Comparison of ENCODE assay signal across 8 cellular contexts in the genomic region with DNA sequence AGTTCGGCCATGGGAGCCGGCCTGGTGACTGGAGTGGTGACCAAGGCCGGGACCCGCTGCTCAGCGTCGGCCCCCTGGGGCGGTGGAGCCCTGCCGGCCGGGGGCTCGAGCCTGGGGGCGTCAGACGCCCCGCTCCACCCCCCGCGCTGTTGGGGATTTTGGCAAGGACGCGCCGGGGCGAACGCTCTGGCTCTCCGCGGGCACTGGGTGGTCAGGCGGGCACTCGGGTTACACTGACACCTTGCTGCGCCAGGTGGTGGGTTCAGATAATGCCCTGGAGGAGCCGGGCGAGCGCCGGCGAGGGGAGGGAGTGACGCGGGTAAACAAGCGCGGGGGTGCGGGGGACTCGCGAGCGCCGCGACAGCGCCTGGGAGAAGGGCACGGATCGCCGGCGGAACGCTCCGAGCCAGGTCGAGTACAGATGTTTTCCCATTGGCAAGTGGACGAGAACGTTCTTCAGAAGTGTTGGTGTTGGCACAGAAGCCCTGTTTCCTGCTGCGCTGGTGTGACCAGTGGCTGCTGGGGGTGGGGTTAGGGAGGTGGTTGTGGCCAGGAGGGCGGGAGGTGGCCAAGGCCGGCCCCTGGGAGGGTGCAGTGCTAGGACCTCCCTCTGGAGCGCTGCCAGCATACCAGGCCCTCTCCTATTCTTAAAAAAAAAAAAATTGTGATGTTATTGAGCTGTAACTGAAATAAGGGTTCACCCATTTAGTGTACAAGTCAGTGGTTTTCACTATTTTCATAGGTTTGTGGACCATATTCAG. TPM values are rescaled to one million over a fixed set of nuclear protein-coding genes. Genes with fewer than 3 reads are reported as not detected.
DNase-seq lines count a peak whose midpoint lies in the region; ATAC-seq and TF ChIP-seq lines count a peak whose summit lies in the region.

No MANE protein-coding gene starts in this region.

- no peak overlapping the region for H2AFZ ChIP-seq in SK-N-SH (ENCODE audit: low read depth)
- no peak overlapping the region for H2AFZ ChIP-seq in osteoblast (ENCODE audit: low read length)

- peaks cover 4% of the 10 kb centered on the region for H3K36me3 Mint-ChIP-seq in activated naive CD8-positive, alpha-beta T cell
- no peaks in the 10 kb centered on the region for H3K36me3 Mint-ChIP-seq in glutamatergic neuron (ENCODE audit: unreplicated experiment)

- H3K4me3 ChIP-seq in SK-N-SH (ENCODE audit: low read depth in 2 of 2, low read length in 1 of 2): peak overlapping the region; percentile 97
- H3K4me3 ChIP-seq in osteoblast (ENCODE audit: insufficient read depth, low read length): peak overlapping the region; percentile 97
- H3K4me3 ChIP-seq in thoracic aorta: peak overlapping the region; percentile 99

- H3K27ac ChIP-seq in SK-N-SH (ENCODE audit: low read depth in 2 of 2, low read length in 1 of 2): peak overlapping the region; percentile 84 to 94
- H3K27ac ChIP-seq in osteoblast (ENCODE audit: low read depth, low read length): peak overlapping the region; percentile 86
- peak overlapping the region; percentile 100 for H3K27ac ChIP-seq in thoracic aorta

- H3K4me2 ChIP-seq in SK-N-SH: peak overlapping the region; percentile 75
- peak overlapping the region; percentile 86 for H3K4me2 ChIP-seq in osteoblast (ENCODE audit: insufficient read depth, low read length)

- peaks cover 47% of the 10 kb centered on the region for H3K4me1 Mint-ChIP-seq in activated naive CD8-positive, alpha-beta T cell (ENCODE audit: low read depth)
- H3K4me1 Mint-ChIP-seq in glutamatergic neuron (ENCODE audit: low read depth, unreplicated experiment): peaks cover 22% of the 10 kb centered on the region

- peak; percentile 63 for ATAC-seq in thoracic aorta (ENCODE audit: insufficient number of reproducible peaks, low FRiP score, low read depth)

- H3K36me3 ChIP-seq in ES-I3 (ENCODE audit: insufficient read depth, low read length) (peaks cover 22% of the 10 kb centered on the region), SK-N-SH (replicated peaks in 1 of 2; ENCODE audit: control insufficient read depth in 1 of 2, insufficient read depth in 2 of 2, low read length in 1 of 2) (peaks cover 33% of the 10 kb centered on the region in 2 experiments), osteoblast (ENCODE audit: insufficient read depth, low read length) (peaks cover 38% of the 10 kb centered on the region), thoracic aorta (peaks cover 41% of the 10 kb centered on the region)

- peak overlapping the region; percentile 92 for H3K4me3 Mint-ChIP-seq in activated naive CD8-positive, alpha-beta T cell
- H3K4me3 Mint-ChIP-seq in glutamatergic neuron (ENCODE audit: unreplicated experiment): peak overlapping the region; percentile 78

- peak overlapping the region; percentile 83 for H3K27ac Mint-ChIP-seq in activated naive CD8-positive, alpha-beta T cell
- H3K27ac Mint-ChIP-seq in glutamatergic neuron (ENCODE audit: unreplicated experiment): peak overlapping the region; percentile 57

- H4K20me1 ChIP-seq in SK-N-SH (ENCODE audit: insufficient read depth) (peaks cover 55% of the 10 kb centered on the region), osteoblast (ENCODE audit: insufficient read depth, low read length) (peaks cover 52% of the 10 kb centered on the region)

- POLR2A ChIA-PET in SK-N-SH (lab: Yijun Ruan, JAX): interaction anchor here (0.6 to 1.0 kb wide), 7 partner anchors 10 to 57 kb away, joined by 3 to 6 read pairs (median 3); a partner anchor contains a TSS

- DNase-seq in GOT3 (lab: John Stamatoyannopoulos, UW) (peak; percentile 67), LoVo (ENCODE audit: low spot score) (peak; percentile 92), SK-N-SH (peak; percentile 98), glutamatergic neuron (peak; percentile 79), osteoblast (ENCODE audit: insufficient read length, low spot score, missing footprints) (peak; percentile 99), thoracic aorta (ENCODE audit: low spot score) (peak; percentile 95)

- WGBS in SK-N-SH (ENCODE audit: low lambda C conversion rate): 1% methylated on average over 26 of the region's 54 CpGs

- TF ChIP-seq CTCF in SK-N-SH (IDR thresholded peaks at IDR 0.05): no peak
- TF ChIP-seq CTCF in glutamatergic neuron (IDR thresholded peaks at IDR 0.05; ENCODE audit: partially characterized antibody, unreplicated experiment): peak; percentile 16
- TF ChIP-seq CTCF in osteoblast (IDR thresholded peaks at IDR 0.05; ENCODE audit: extremely low read depth, low read depth, low read length): no peak
- peak; percentile 17 for TF ChIP-seq CTCF in thoracic aorta (IDR thresholded peaks at IDR 0.05)

- H3K4me1 ChIP-seq in ES-I3 (ENCODE audit: insufficient read depth, low read length) (peaks cover 28% of the 10 kb centered on the region), SK-N-SH (ENCODE audit: control insufficient read depth in 1 of 2, insufficient read depth in 2 of 2, low read depth in 1 of 2, low read length in 1 of 2) (peaks cover 22 to 39% of the 10 kb centered on the region in 2 experiments), osteoblast (ENCODE audit: insufficient read depth, low read length) (peaks cover 43% of the 10 kb centered on the region), thoracic aorta (ENCODE audit: control insufficient read depth in 1 of 2, low read depth in 2 of 2) (peaks cover 52 to 79% of the 10 kb centered on the region in 2 donors)

- H3K79me2 ChIP-seq in SK-N-SH (ENCODE audit: insufficient read depth) (peaks cover 61% of the 10 kb centered on the region), osteoblast (ENCODE audit: insufficient read depth, low read length) (peaks cover 62% of the 10 kb centered on the region)

- no peak for TF ChIP-seq RAD21 in SK-N-SH (IDR thresholded peaks at IDR 0.05; ENCODE audit: low read length)

- H3K9me3 ChIP-seq in ES-I3 (ENCODE audit: control insufficient read depth, insufficient read depth, low read length) (no peaks in the 10 kb centered on the region), SK-N-SH (no peaks in the 10 kb centered on the region), osteoblast (ENCODE audit: low read depth, low read length) (no peaks in the 10 kb centered on the region), thoracic aorta (no peaks in the 10 kb centered on the region)

- H3K27me3 ChIP-seq in SK-N-SH (ENCODE audit: insufficient read depth): no peaks in the 10 kb centered on the region
- no peaks in the 10 kb centered on the region for H3K27me3 ChIP-seq in osteoblast (ENCODE audit: insufficient read depth, low read length)
- no peaks in the 10 kb centered on the region for H3K27me3 ChIP-seq in thoracic aorta (replicated peaks; ENCODE audit: insufficient read depth)

- H3F3A ChIP-seq in SK-N-SH (replicated peaks; ENCODE audit: insufficient read depth): peaks cover 11% of the 10 kb centered on the region

- TF ChIP-seq EP300 in SK-N-SH (IDR thresholded peaks at IDR 0.05; ENCODE audit: borderline replicate concordance in 1 of 2, low read depth in 1 of 2, low read length in 1 of 2): no peak

- no peaks in the 10 kb centered on the region for H3K27me3 Mint-ChIP-seq in activated naive CD8-positive, alpha-beta T cell
- peaks cover 11% of the 10 kb centered on the region for H3K27me3 Mint-ChIP-seq in glutamatergic neuron (ENCODE audit: unreplicated experiment)

- CTCF ChIA-PET in SK-N-SH (lab: Yijun Ruan, JAX): interaction anchor here (1.1 to 1.8 kb wide), 5 partner anchors 9 to 58 kb away, joined by 3 to 10 read pairs (median 5); no protein-coding TSS in a partner anchor

- H3K9me2 ChIP-seq in SK-N-SH: no peaks in the 10 kb centered on the region

- peak overlapping the region; percentile 76 for H3K9ac ChIP-seq in ES-I3 (ENCODE audit: low read depth, low read length)
- H3K9ac ChIP-seq in SK-N-SH: peak overlapping the region; percentile 97

- no peaks in the 10 kb centered on the region for H3K9me3 Mint-ChIP-seq in activated naive CD8-positive, alpha-beta T cell (ENCODE audit: low read depth)
- H3K9me3 Mint-ChIP-seq in glutamatergic neuron (ENCODE audit: unreplicated experiment): peaks cover 13% of the 10 kb centered on the region

TF ChIP-seq in SK-N-SH, 30 proteins besides CTCF, POLR2A, EP300 and RAD21:
- TF ChIP-seq MXI1 (IDR thresholded peaks at IDR 0.05; ENCODE audit: low read depth, low read length) (peak; percentile 73), NFIC (IDR thresholded peaks at IDR 0.05; ENCODE audit: borderline replicate concordance) (peak; percentile 74), YY1 (IDR thresholded peaks at IDR 0.05; ENCODE audit: low read depth) (no peak), FOXJ3 (CRISPR knock-in tag; IDR thresholded peaks at IDR 0.05) (peak; percentile 67; the same call in 1 of the 2 replicates), POLR2AphosphoS5 (IDR thresholded peaks at IDR 0.05; ENCODE audit: low read depth, low read length) (peak; percentile 64)
- TF ChIP-seq, protein P1, sequence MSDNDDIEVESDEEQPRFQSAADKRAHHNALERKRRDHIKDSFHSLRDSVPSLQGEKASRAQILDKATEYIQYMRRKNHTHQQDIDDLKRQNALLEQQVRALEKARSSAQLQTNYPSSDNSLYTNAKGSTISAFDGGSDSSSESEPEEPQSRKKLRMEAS (IDR thresholded peaks at IDR 0.05; ENCODE audit: low read depth): peak; percentile 27; the same call in 1 of the 2 replicates

RNA-seq across cellular contexts. Expression of a gene that starts 0.8 kb away (rescaled TPM):
- polyA plus RNA-seq in SK-N-SH (2012; rRNA removed): 181 and 185 TPM in 2 replicates
- 98.5 and 121 TPM in 2 replicates for polyA plus RNA-seq in SK-N-SH (2012; cell fraction: cytosol; rRNA removed)
- polyA plus RNA-seq in SK-N-SH (2012; cell fraction: nucleus; rRNA removed): 413 and 442 TPM in 2 replicates
- total RNA-seq in glutamatergic neuron (ENCODE audit: unreplicated experiment): 97.0 TPM
- total RNA-seq in osteoblast: 826 and 992 TPM in 2 replicates
- total RNA-seq in thoracic aorta: 100 to 1,000 TPM; 375 to 469 TPM

RNA-seq across cellular contexts. Expression of a gene that starts 14.8 kb away (rescaled TPM):
- 174 and 190 TPM in 2 replicates for polyA plus RNA-seq in SK-N-SH (2012; rRNA removed)
- polyA plus RNA-seq in SK-N-SH (2012; cell fraction: cytosol; rRNA removed): 120 and 170 TPM in 2 replicates
- polyA plus RNA-seq in SK-N-SH (2012; cell fraction: nucleus; rRNA removed): 434 and 545 TPM in 2 replicates
- total RNA-seq in glutamatergic neuron (ENCODE audit: unreplicated experiment) (140 TPM), osteoblast (90.5 and 95.9 TPM in 2 replicates), thoracic aorta (10 to 100 TPM; 66.5 to 87.7 TPM)

RNA-seq across cellular contexts. Expression of a gene that starts 27.7 kb away (rescaled TPM):
- 0.34 and 0.43 TPM in 2 replicates for polyA plus RNA-seq in SK-N-SH (2012; rRNA removed)
- polyA plus RNA-seq in SK-N-SH (2012; cell fraction: cytosol; rRNA removed): 0.14 TPM in 1 of 2 replicates, not detected in the other
- polyA plus RNA-seq in SK-N-SH (2012; cell fraction: nucleus; rRNA removed): 0.67 and 0.75 TPM in 2 replicates
- total RNA-seq in glutamatergic neuron (ENCODE audit: unreplicated experiment) (0.91 TPM), osteoblast (1.4 and 1.5 TPM in 2 replicates), thoracic aorta (1 to 10 TPM; 4.9 to 6.6 TPM)

RNA-seq across cellular contexts. Expression of a gene that starts 37.1 kb away (rescaled TPM):
- polyA plus RNA-seq in SK-N-SH (2012; rRNA removed): 32.8 and 34.9 TPM in 2 replicates
- 12.4 and 13.7 TPM in 2 replicates for polyA plus RNA-seq in SK-N-SH (2012; cell fraction: cytosol; rRNA removed)
- polyA plus RNA-seq in SK-N-SH (2012; cell fraction: nucleus; rRNA removed): 283 and 329 TPM in 2 replicates
- 60.2 TPM for total RNA-seq in glutamatergic neuron (ENCODE audit: unreplicated experiment)
- 10.1 and 12.7 TPM in 2 replicates for total RNA-seq in osteoblast
- 10 to 100 TPM; 46.2 to 54.2 TPM for total RNA-seq in thoracic aorta

Comparison
In these comparisons a context has a peak if more than half of its experiments do, and no peak if none do; other contexts are left out.
1. Peak in every context shown above with its lines: DNase-seq, ATAC-seq, H3K4me3 ChIP-seq and H3K27ac ChIP-seq.
2. CTCF ChIP-seq: peak in glutamatergic neuron (single experiment) and thoracic aorta (single experiment); none in SK-N-SH (single experiment) and osteoblast (single experiment).